In genomic region chr6:111951439-111952140, GRCh38 we compare ENCODE assay signal across 30 cellular contexts.
DNase-seq lines count a peak whose midpoint lies in the region; TF ChIP-seq lines count a peak whose summit lies in the region.
"Had no signal": no experiment of that assay in that cellular context is flagged by ENCODE, and none has a peak within 500 bp of the region (broad histone marks: within the 10 kb centered on the region; RNA-seq: fewer than 3 reads in every experiment).

No MANE protein-coding gene starts in this region.

- H3K4me1 Mint-ChIP-seq in nephron progenitor cell: peaks cover 64% of the 10 kb centered on the region

- H3K27me3 ChIP-seq in effector memory CD4-positive, alpha-beta T cell (replicated peaks; ENCODE audit: control insufficient read depth, insufficient read depth, low read length, poor library complexity, severe bottlenecking): no peaks in the 10 kb centered on the region
- H3K27me3 ChIP-seq: Peyer's patch, upper lobe of left lung had no signal

- no peaks in the 10 kb centered on the region for H3K36me3 ChIP-seq in SK-N-MC (ENCODE audit: insufficient read depth, low read length)
- H3K36me3 ChIP-seq in effector memory CD4-positive, alpha-beta T cell (ENCODE audit: control insufficient read depth, insufficient read depth, low read length): no peaks in the 10 kb centered on the region
- H3K36me3 ChIP-seq: cardiac muscle cell, Peyer's patch, upper lobe of left lung, WERI-Rb-1 had no signal

- H3K36me3 Mint-ChIP-seq in nephron progenitor cell (ENCODE audit: low read depth): no peaks in the 10 kb centered on the region
- H3K36me3 Mint-ChIP-seq: activated naive CD8-positive, alpha-beta T cell treated with anti-CD3 and anti-CD28 coated beads for 36 hours; naive thymus-derived CD8-positive, alpha-beta T cell had no signal

- TF ChIP-seq CTCF in nephron progenitor cell (IDR thresholded peaks at IDR 0.05): no peak

- H3K27ac Mint-ChIP-seq in nephron progenitor cell: peak overlapping the region; percentile 78
- H3K27ac Mint-ChIP-seq: activated naive CD8-positive, alpha-beta T cell treated with anti-CD3 and anti-CD28 coated beads for 36 hours; HFFc6 had no signal

- peak overlapping the region; percentile 39 for H3K4me3 Mint-ChIP-seq in nephron progenitor cell
- H3K4me3 Mint-ChIP-seq: activated naive CD8-positive, alpha-beta T cell treated with anti-CD3 and anti-CD28 coated beads for 36 hours; HFFc6 had no signal

- peak overlapping the region; percentile 54 for H3K9ac ChIP-seq in SK-N-MC (ENCODE audit: insufficient read length)

- DNase-seq in DMS 273 (lab: John Stamatoyannopoulos, UW; ENCODE audit: unreplicated experiment): peak; percentile 21
- DNase-seq in DMS 273 treated with DMSO at 0.1 percent for 48 hours (lab: John Stamatoyannopoulos, UW): no peak
- peak; percentile 33 for DNase-seq in DMS79 treated with DMSO at 0.1 percent for 48 hours (lab: John Stamatoyannopoulos, UW)
- DNase-seq in SK-N-MC (ENCODE audit: low read depth, low spot score): no peak
- no peak for DNase-seq in nephron progenitor cell
- DNase-seq in effector memory CD4-positive, alpha-beta T cell: no peak
- no peak for DNase-seq in NCI-H1048 (lab: John Stamatoyannopoulos, UW)
- DNase-seq in HUDEP-2 (lab: John Stamatoyannopoulos, UW; ENCODE audit: unreplicated experiment in 76 of 76): no peak
- DNase-seq: activated CD4-positive, alpha-beta T cell treated with anti-CD3 and anti-CD28 coated beads for 48 hours; activated CD8-positive, alpha-beta memory T cell treated with anti-CD3 and anti-CD28 coated beads for 24 hours; activated naive CD8-positive, alpha-beta T cell treated with anti-CD3 and anti-CD28 coated beads for 36 hours; cortex of kidney; EL; foreskin fibroblast; GOT3; HFFc6; Kasumi-1; NCI-H187; NCI-H526 treated with DMSO at 0.1 percent for 48 hours; occipital lobe; Peyer's patch; stimulated activated CD4-positive, alpha-beta T cell treated with anti-CD3 and anti-CD28 coated beads, Interleukin-15, amount 100 ng/mL, for 24 hours; stimulated activated CD4-positive, alpha-beta T cell treated with anti-CD3 and anti-CD28 coated beads, Interleukin-4, amount 100 ng/mL, for 4 hours; T-helper 9 cell; WERI-Rb-1 had no signal

- H3K9me3 ChIP-seq in SK-N-MC (ENCODE audit: low read depth, low read length): no peaks in the 10 kb centered on the region
- H3K9me3 ChIP-seq in effector memory CD4-positive, alpha-beta T cell (ENCODE audit: control insufficient read depth, low read length): no peaks in the 10 kb centered on the region
- H3K9me3 ChIP-seq: Peyer's patch, upper lobe of left lung had no signal

- no peaks in the 10 kb centered on the region for H3K9me3 Mint-ChIP-seq in nephron progenitor cell
- H3K9me3 Mint-ChIP-seq: activated naive CD8-positive, alpha-beta T cell treated with anti-CD3 and anti-CD28 coated beads for 36 hours; HFFc6 had no signal

- no peaks in the 10 kb centered on the region for H3K4me1 ChIP-seq in effector memory CD4-positive, alpha-beta T cell (ENCODE audit: control insufficient read depth, insufficient read depth, low read length, poor library complexity, severe bottlenecking)
- H3K4me1 ChIP-seq: Peyer's patch, upper lobe of left lung had no signal

- peak overlapping the region; percentile 43; the same call in 1 of the 2 replicates for H3K4me3 ChIP-seq in SK-N-MC
- no peak overlapping the region for H3K4me3 ChIP-seq in effector memory CD4-positive, alpha-beta T cell (ENCODE audit: insufficient read depth, low read depth, low read length, poor library complexity, severe bottlenecking)
- H3K4me3 ChIP-seq: cardiac muscle cell, lung, Peyer's patch, upper lobe of left lung had no signal

- H3K27ac ChIP-seq in SK-N-MC: peak overlapping the region; percentile 94
- H3K27ac ChIP-seq in effector memory CD4-positive, alpha-beta T cell (ENCODE audit: insufficient read depth, low read length, poor library complexity, severe bottlenecking): no peak overlapping the region
- H3K27ac ChIP-seq: 22Rv1, cardiac muscle cell, Peyer's patch, upper lobe of left lung, WERI-Rb-1 had no signal

- H3K27me3 Mint-ChIP-seq in nephron progenitor cell (ENCODE audit: low read depth, poor library complexity): no peaks in the 10 kb centered on the region
- H3K27me3 Mint-ChIP-seq: activated naive CD8-positive, alpha-beta T cell treated with anti-CD3 and anti-CD28 coated beads for 36 hours; naive thymus-derived CD8-positive, alpha-beta T cell had no signal

Comparison
In these comparisons a context has a peak if more than half of its experiments do, and no peak if none do; other contexts are left out.
1. DNase-seq: peak in DMS 273 (single experiment) and DMS79 treated with DMSO at 0.1 percent for 48 hours (single experiment); none in DMS 273 treated with DMSO at 0.1 percent for 48 hours (single experiment), SK-N-MC (single experiment), nephron progenitor cell (single experiment), effector memory CD4-positive, alpha-beta T cell (0 of 3), NCI-H1048 (single experiment) and HUDEP-2 (0 of 76).